14 cellular contexts compared by ENCODE assay signal in the genomic region with DNA sequence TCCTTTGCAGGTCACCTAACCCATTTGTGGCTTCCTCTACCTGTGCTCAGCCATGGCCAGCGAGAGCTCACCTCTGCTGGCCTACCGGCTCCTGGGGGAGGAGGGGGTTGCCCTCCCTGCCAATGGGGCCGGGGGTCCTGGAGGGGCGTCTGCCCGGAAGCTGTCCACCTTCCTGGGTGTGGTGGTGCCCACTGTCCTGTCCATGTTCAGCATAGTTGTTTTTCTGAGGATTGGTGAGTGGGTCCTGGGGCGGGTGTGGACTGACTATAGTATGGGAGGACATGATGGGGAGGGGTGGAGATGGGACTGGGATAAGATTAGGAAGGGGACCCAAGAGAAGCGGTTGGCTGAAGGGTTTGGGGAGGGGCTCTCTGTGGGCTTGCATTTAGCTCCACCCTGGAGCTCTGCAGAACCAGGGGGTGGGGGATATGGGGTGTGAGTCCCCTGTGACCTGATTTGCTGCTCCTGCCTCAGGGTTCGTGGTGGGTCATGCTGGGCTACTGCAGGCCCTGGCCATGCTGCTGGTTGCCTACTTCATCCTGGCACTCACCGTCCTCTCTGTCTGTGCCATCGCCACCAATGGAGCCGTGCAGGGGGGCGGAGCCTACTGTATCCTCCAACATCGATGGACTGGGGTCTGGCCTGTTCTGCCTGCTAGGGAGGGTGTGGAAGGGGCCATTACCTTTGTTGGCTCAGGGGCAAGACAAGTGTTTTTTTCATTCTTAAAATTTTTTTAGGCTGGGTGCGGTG. TPM values are rescaled to one million over a fixed set of nuclear protein-coding genes. Genes with fewer than 3 reads are reported as not detected.
DNase-seq lines count a peak whose midpoint lies in the region; ATAC-seq and TF ChIP-seq lines count a peak whose summit lies in the region.
"Had no signal": no experiment of that assay in that cellular context is flagged by ENCODE, and none has a peak within 500 bp of the region (broad histone marks: within the 10 kb centered on the region; RNA-seq: fewer than 3 reads in every experiment).

No MANE protein-coding gene starts in this region.

- H3K36me3 Mint-ChIP-seq in activated CD4-positive, alpha-beta T cell treated with anti-CD3 and anti-CD28 coated beads, Interleukin-2, amount 10 ng/mL, durations not matched to agents 24 days and 14 days (ENCODE audit: low read depth), result peaks cover 20% of the 10 kb centered on the region
- H3K36me3 Mint-ChIP-seq in activated T-helper 17 cell treated with anti-CD3 and anti-CD28 coated beads, Interleukin-2, amount 50 U/mL, for 72 hours (ENCODE audit: low read depth), result peaks cover 22% of the 10 kb centered on the region
- peaks cover 4% of the 10 kb centered on the region for H3K36me3 Mint-ChIP-seq in nephron (ENCODE audit: low read depth)

- peaks cover 12% of the 10 kb centered on the region for H3K4me1 Mint-ChIP-seq in activated CD4-positive, alpha-beta T cell treated with anti-CD3 and anti-CD28 coated beads, Interleukin-2, amount 10 ng/mL, durations not matched to agents 24 days and 14 days
- H3K4me1 Mint-ChIP-seq in activated T-helper 17 cell treated with anti-CD3 and anti-CD28 coated beads, Interleukin-2, amount 50 U/mL, for 72 hours, result peaks cover 4% of the 10 kb centered on the region
- peaks cover 5% of the 10 kb centered on the region for H3K4me1 Mint-ChIP-seq in nephron

- intact Hi-C loops in activated CD4-positive, alpha-beta T cell treated with anti-CD3 and anti-CD28 coated beads, Interleukin-2, amount 10 ng/mL, durations not matched to agents 24 days and 14 days (cut with micrococcal nuclease), result loop anchor here (5.0 kb wide), 2 partner anchors 222 to 267 kb away; partner anchors contain the start of genes FBXO24 and LRCH4

- H3K9me3 Mint-ChIP-seq in activated CD4-positive, alpha-beta T cell treated with anti-CD3 and anti-CD28 coated beads, Interleukin-2, amount 10 ng/mL, durations not matched to agents 24 days and 14 days, result no peaks in the 10 kb centered on the region
- H3K9me3 Mint-ChIP-seq in activated T-helper 17 cell treated with anti-CD3 and anti-CD28 coated beads, Interleukin-2, amount 50 U/mL, for 72 hours, result no peaks in the 10 kb centered on the region
- H3K9me3 Mint-ChIP-seq in nephron, result no peaks in the 10 kb centered on the region
- H3K9me3 Mint-ChIP-seq: endodermal cell had no signal

- H3K27me3 Mint-ChIP-seq in activated CD4-positive, alpha-beta T cell treated with anti-CD3 and anti-CD28 coated beads, Interleukin-2, amount 10 ng/mL, durations not matched to agents 24 days and 14 days, result no peaks in the 10 kb centered on the region
- H3K27me3 Mint-ChIP-seq in activated T-helper 17 cell treated with anti-CD3 and anti-CD28 coated beads, Interleukin-2, amount 50 U/mL, for 72 hours, result no peaks in the 10 kb centered on the region
- H3K27me3 Mint-ChIP-seq in nephron (ENCODE audit: low read depth), result peaks cover 19% of the 10 kb centered on the region

- no peak for ATAC-seq in activated T-helper 17 cell treated with anti-CD3 and anti-CD28 coated beads, Interleukin-2, amount 50 U/mL, for 72 hours (replicated peaks)
- no peak for ATAC-seq in GM19397 (IDR thresholded peaks at IDR 0.05; ENCODE audit: unreplicated experiment)
- ATAC-seq in GM19035 (IDR thresholded peaks at IDR 0.05; ENCODE audit: unreplicated experiment), result no peak
- ATAC-seq: left ventricle myocardium superior had no signal

- peak overlapping the region; percentile 95 for H3K4me3 Mint-ChIP-seq in activated CD4-positive, alpha-beta T cell treated with anti-CD3 and anti-CD28 coated beads, Interleukin-2, amount 10 ng/mL, durations not matched to agents 24 days and 14 days
- peak overlapping the region; percentile 93 for H3K4me3 Mint-ChIP-seq in activated T-helper 17 cell treated with anti-CD3 and anti-CD28 coated beads, Interleukin-2, amount 50 U/mL, for 72 hours
- peak overlapping the region in 2 of 3 experiments; percentile 26 to 38 for H3K4me3 Mint-ChIP-seq in nephron

- H3K27ac Mint-ChIP-seq in activated CD4-positive, alpha-beta T cell treated with anti-CD3 and anti-CD28 coated beads, Interleukin-2, amount 10 ng/mL, durations not matched to agents 24 days and 14 days, result no peak overlapping the region
- H3K27ac Mint-ChIP-seq in activated T-helper 17 cell treated with anti-CD3 and anti-CD28 coated beads, Interleukin-2, amount 50 U/mL, for 72 hours, result no peak overlapping the region
- H3K27ac Mint-ChIP-seq in nephron, result no peak overlapping the region
- H3K27ac Mint-ChIP-seq: endodermal cell had no signal

- DNase-seq in activated CD4-positive, alpha-beta T cell treated with anti-CD3 and anti-CD28 coated beads, Interleukin-2, amount 10 ng/mL, durations not matched to agents 24 days and 14 days, result no peak
- DNase-seq in activated CD4-positive, alpha-beta T cell treated with anti-CD3 and anti-CD28 coated beads for 48 hours, result no peak
- DNase-seq in GM03348 (ENCODE audit: low spot score), result peak; percentile 3
- no peak for DNase-seq in stimulated activated CD4-positive, alpha-beta T cell treated with anti-CD3 and anti-CD28 coated beads, Interleukin-2, amount 100 ng/mL, for 48 hours
- DNase-seq: endodermal cell, HCEC 1CT, left ventricle myocardium superior, NCI-H1105 treated with DMSO at 0.1 percent for 48 hours, NCI-H2227 treated with DMSO at 0.1 percent for 48 hours, nucleus accumbens had no signal

- TF ChIP-seq CTCF in nephron (IDR thresholded peaks at IDR 0.05; ENCODE audit: unreplicated experiment in 3 of 3), result no peak

RNA-seq across cellular contexts. Expression of gene SLC12A9, which starts 1.8 kb away (rescaled TPM):
- total RNA-seq in activated CD4-positive, alpha-beta T cell treated with anti-CD3 and anti-CD28 coated beads, Interleukin-2, amount 10 ng/mL, durations not matched to agents 24 days and 14 days, result 37.3 and 41.2 TPM in 2 replicates
- 10 to 100 TPM; 15.7 to 30.1 TPM for total RNA-seq in activated T-helper 17 cell treated with anti-CD3 and anti-CD28 coated beads, Interleukin-2, amount 50 U/mL, for 72 hours

RNA-seq across cellular contexts. Expression of gene TRIP6, which starts 12.9 kb away (rescaled TPM):
- 42.7 and 47.6 TPM in 2 replicates for total RNA-seq in activated CD4-positive, alpha-beta T cell treated with anti-CD3 and anti-CD28 coated beads, Interleukin-2, amount 10 ng/mL, durations not matched to agents 24 days and 14 days
- 10 to 100 TPM; 36.5 to 43.5 TPM for total RNA-seq in activated T-helper 17 cell treated with anti-CD3 and anti-CD28 coated beads, Interleukin-2, amount 50 U/mL, for 72 hours

RNA-seq across cellular contexts. Expression of gene SRRT, which starts 20.6 kb away (rescaled TPM):
- 300 and 318 TPM in 2 replicates for total RNA-seq in activated CD4-positive, alpha-beta T cell treated with anti-CD3 and anti-CD28 coated beads, Interleukin-2, amount 10 ng/mL, durations not matched to agents 24 days and 14 days
- total RNA-seq in activated T-helper 17 cell treated with anti-CD3 and anti-CD28 coated beads, Interleukin-2, amount 50 U/mL, for 72 hours, result 100 to 1,000 TPM; 208 to 255 TPM

RNA-seq across cellular contexts. Expression of gene EPHB4, which starts 27.0 kb away (rescaled TPM):
- total RNA-seq in activated CD4-positive, alpha-beta T cell treated with anti-CD3 and anti-CD28 coated beads, Interleukin-2, amount 10 ng/mL, durations not matched to agents 24 days and 14 days, result 2.7 and 3.0 TPM in 2 replicates
- 1 to 10 TPM; 4.1 to 6.4 TPM for total RNA-seq in activated T-helper 17 cell treated with anti-CD3 and anti-CD28 coated beads, Interleukin-2, amount 50 U/mL, for 72 hours

RNA-seq across cellular contexts. Expression of gene UFSP1, which starts 35.2 kb away (rescaled TPM):
- total RNA-seq in activated CD4-positive, alpha-beta T cell treated with anti-CD3 and anti-CD28 coated beads, Interleukin-2, amount 10 ng/mL, durations not matched to agents 24 days and 14 days, result 4.5 TPM in 2 replicates
- 1 to 10 TPM in 1 of 2 donors, under 1 TPM in 1; 0.79 to 3.2 TPM for total RNA-seq in activated T-helper 17 cell treated with anti-CD3 and anti-CD28 coated beads, Interleukin-2, amount 50 U/mL, for 72 hours

Comparison
In these comparisons a context has a peak if more than half of its experiments do, and no peak if none do; other contexts are left out.
1. H3K4me3 Mint-ChIP-seq: peak in every context shown above with its lines; median percentile 95 in activated CD4-positive, alpha-beta T cell treated with anti-CD3 and anti-CD28 coated beads, Interleukin-2, amount 10 ng/mL, durations not matched to agents 24 days and 14 days; 93 in activated T-helper 17 cell treated with anti-CD3 and anti-CD28 coated beads, Interleukin-2, amount 50 U/mL, for 72 hours; 32 in nephron.